ENCODE assay signal across 14 cellular contexts in genomic region chr6:110446405-110446804, GRCh38. TPM values are rescaled to one million over a fixed set of nuclear protein-coding genes. Genes with fewer than 3 reads are reported as not detected.
A peak's percentile ranks its signal among the peaks of the same experiment; 100 is the strongest.
DNase-seq lines count a peak whose midpoint lies in the region; TF ChIP-seq lines count a peak whose summit lies in the region.
"Had no signal": no experiment of that assay in that cellular context is flagged by ENCODE, and none has a peak within 500 bp of the region (broad histone marks: within the 10 kb centered on the region; RNA-seq: fewer than 3 reads in every experiment).

No MANE protein-coding gene starts in this region.

- dilution Hi-C loops in mammary epithelial cell (cut with HindIII; ENCODE audit: low sequenced_read_pairs): no loop called here

- H3K9me3 ChIP-seq in breast epithelium (no peaks in the 10 kb centered on the region), mammary epithelial cell (replicated peaks; ENCODE audit: insufficient read depth, low read length) (no peaks in the 10 kb centered on the region), neural progenitor cell (ENCODE audit: low read depth) (no peaks in the 10 kb centered on the region), PC-9 (ENCODE audit: insufficient read depth, low read depth) (no peaks in the 10 kb centered on the region)
- H3K9me3 ChIP-seq: BE2C, HAP-1 had no signal

- no peak overlapping the region for H4K5ac ChIP-seq in mesendoderm (ENCODE audit: low read length)

- H3K27me3 Mint-ChIP-seq in MCF 10A (ENCODE audit: insufficient read depth, unreplicated experiment) (peaks cover under 1% of the 10 kb centered on the region), neural progenitor cell (ENCODE audit: insufficient read depth, low read depth) (no peaks in the 10 kb centered on the region)

- no peaks in the 10 kb centered on the region for H3K4me1 ChIP-seq in breast epithelium
- H3K4me1 ChIP-seq in mammary epithelial cell (ENCODE audit: insufficient read depth, low read length): peaks cover 24% of the 10 kb centered on the region
- H3K4me1 ChIP-seq in neural progenitor cell: peaks cover 5% of the 10 kb centered on the region
- H3K4me1 ChIP-seq in PC-9 (replicated peaks; ENCODE audit: insufficient read depth): no peaks in the 10 kb centered on the region
- no peaks in the 10 kb centered on the region for H3K4me1 ChIP-seq in mesendoderm (ENCODE audit: control insufficient read depth, low read depth, low read length)
- H3K4me1 ChIP-seq: BE2C, HAP-1 had no signal

- H3K27ac Mint-ChIP-seq in MCF 10A (ENCODE audit: low read depth, unreplicated experiment): no peak overlapping the region
- H3K27ac Mint-ChIP-seq in neural progenitor cell: no peak overlapping the region
- H3K27ac Mint-ChIP-seq: CD8-positive, alpha-beta T cell had no signal

- TF ChIP-seq CTCF in MCF 10A (IDR thresholded peaks at IDR 0.05; ENCODE audit: unreplicated experiment): no peak
- TF ChIP-seq CTCF in breast epithelium (IDR thresholded peaks at IDR 0.05): no peak
- TF ChIP-seq CTCF in mammary epithelial cell (conservative IDR thresholded peaks at IDR 0.05 in 1 of 2, IDR thresholded peaks at IDR 0.05 in 1 of 2; ENCODE audit: extremely low read depth in 1 of 2, insufficient read depth in 1 of 2, low read depth in 1 of 2, low read length in 2 of 2): no peak
- TF ChIP-seq CTCF in neural progenitor cell (IDR thresholded peaks at IDR 0.05): no peak
- no peak for TF ChIP-seq CTCF in PC-9 (conservative IDR thresholded peaks at IDR 0.05)

- in situ Hi-C loops in mammary epithelial cell (cut with MboI; ENCODE audit: low sequenced_read_pairs in 2 of 2): no loop called here

- no peaks in the 10 kb centered on the region for H3K79me2 ChIP-seq in mammary epithelial cell (ENCODE audit: insufficient read depth, low read length)
- H3K79me2 ChIP-seq in neural progenitor cell (ENCODE audit: low read depth): no peaks in the 10 kb centered on the region
- no peaks in the 10 kb centered on the region for H3K79me2 ChIP-seq in PC-9 (ENCODE audit: low read depth)
- H3K79me2 ChIP-seq in mesendoderm (ENCODE audit: control insufficient read depth, insufficient read depth, low read length): no peaks in the 10 kb centered on the region

- H3K27me3 ChIP-seq in breast epithelium: no peaks in the 10 kb centered on the region
- H3K27me3 ChIP-seq in mammary epithelial cell (ENCODE audit: insufficient read depth, low read length): no peaks in the 10 kb centered on the region
- H3K27me3 ChIP-seq in neural progenitor cell: no peaks in the 10 kb centered on the region
- H3K27me3 ChIP-seq in PC-9 (ENCODE audit: insufficient read depth, low read depth): peaks cover 31% of the 10 kb centered on the region
- H3K27me3 ChIP-seq in mesendoderm (ENCODE audit: insufficient read depth, low read length, poor library complexity): no peaks in the 10 kb centered on the region

- intact Hi-C loops in MCF 10A (cut with micrococcal nuclease) (no loop called here), breast epithelium (cut with DNase I; ENCODE audit: low total_unique reads) (no loop called here), mammary epithelial cell (cut with micrococcal nuclease) (no loop called here), head of caudate nucleus (cut with DNase I) (no loop called here), PC-9 (cut with micrococcal nuclease; ENCODE audit: unreplicated experiment) (no loop called here)

- H3K4ac ChIP-seq in mesendoderm (ENCODE audit: low read depth, low read length): no peak overlapping the region

- H3K9ac ChIP-seq in mammary epithelial cell (ENCODE audit: insufficient read depth, low read length): no peak overlapping the region
- peak overlapping the region; percentile 18 for H3K9ac ChIP-seq in neural progenitor cell
- no peak overlapping the region for H3K9ac ChIP-seq in mesendoderm (ENCODE audit: low read length)

- no TSS peak for BruUV-seq in MCF 10A (replicated peaks; lab: Mats Ljungman, UMichigan)
- no TSS peak for BruUV-seq in mammary epithelial cell (replicated peaks; lab: Mats Ljungman, UMichigan)
- BruUV-seq in PC-9 (replicated peaks; lab: Mats Ljungman, UMichigan): no TSS peak

- H3F3A ChIP-seq in neural progenitor cell (ENCODE audit: low read depth) (no peaks in the 10 kb centered on the region), PC-9 (ENCODE audit: insufficient read depth, low read depth) (no peaks in the 10 kb centered on the region)

- H2AFZ ChIP-seq in mammary epithelial cell (ENCODE audit: low read depth, low read length) (peak overlapping the region; percentile 7), neural progenitor cell (replicated peaks) (no peak overlapping the region), PC-9 (no peak overlapping the region)

- no peaks in the 10 kb centered on the region for H3K9me3 Mint-ChIP-seq in MCF 10A (ENCODE audit: unreplicated experiment)
- no peaks in the 10 kb centered on the region for H3K9me3 Mint-ChIP-seq in neural progenitor cell
- H3K9me3 Mint-ChIP-seq: CD8-positive, alpha-beta T cell had no signal

- H3K18ac ChIP-seq in mesendoderm (ENCODE audit: low read length): no peak overlapping the region

- CTCF ChIA-PET in MCF 10A (lab: Yijun Ruan, JAX): interaction anchor here (1.8 kb wide), 1 partner anchor 11 kb away, joined by 5 read pairs; no protein-coding TSS in a partner anchor
- CTCF ChIA-PET in mammary epithelial cell (lab: Charles Lee; ENCODE audit: low non-redundant PET): no interaction called here
- CTCF ChIA-PET in PC-9 (lab: Charles Lee): no interaction called here

- WGBS in mammary epithelial cell (ENCODE audit: low coverage, missing lambda C conversion rate): 20% methylated on average over 4 of the region's 4 CpGs
- no CpG with 5 or more reads among the region's 4 CpGs for WGBS in mesendoderm (ENCODE audit: extremely low coverage, insufficient coverage, low lambda C conversion rate)

- DNase-seq in MCF 10A (ENCODE audit: unreplicated experiment) (peak; percentile 46), breast epithelium (ENCODE audit: low spot score in 2 of 2) (no peak), NCI-H2029 (lab: John Stamatoyannopoulos, UW) (peak; percentile 16), mammary epithelial cell (peak; percentile 86), neural progenitor cell (ENCODE audit: low spot score) (no peak), head of caudate nucleus (no peak), PC-9 (no peak), mesendoderm (no peak)
- DNase-seq: BE2C; CD8-positive, alpha-beta T cell; NCI-H524; SIG-M5 had no signal

- H3K36me3 ChIP-seq in breast epithelium (peaks cover 4% of the 10 kb centered on the region), mammary epithelial cell (ENCODE audit: insufficient read depth, low read length) (no peaks in the 10 kb centered on the region), neural progenitor cell (no peaks in the 10 kb centered on the region), PC-9 (ENCODE audit: low read depth) (no peaks in the 10 kb centered on the region), mesendoderm (ENCODE audit: control insufficient read depth, insufficient read depth, low read length) (no peaks in the 10 kb centered on the region)
- H3K36me3 ChIP-seq: BE2C, HAP-1 had no signal

- H3K36me3 Mint-ChIP-seq in MCF 10A (ENCODE audit: insufficient read depth, unreplicated experiment) (no peaks in the 10 kb centered on the region), neural progenitor cell (no peaks in the 10 kb centered on the region)
- H3K36me3 Mint-ChIP-seq: CD8-positive, alpha-beta T cell had no signal

- H3K4me3 Mint-ChIP-seq in MCF 10A (ENCODE audit: unreplicated experiment): no peak overlapping the region
- H3K4me3 Mint-ChIP-seq in neural progenitor cell: no peak overlapping the region
- H3K4me3 Mint-ChIP-seq: CD8-positive, alpha-beta T cell had no signal

- POLR2A ChIA-PET in MCF 10A (lab: Yijun Ruan, JAX) (no interaction called here), PC-9 (lab: Charles Lee; ENCODE audit: unreplicated experiment) (no interaction called here)

- H2BK5ac ChIP-seq in mesendoderm (ENCODE audit: low read length): no peak overlapping the region

- H4K8ac ChIP-seq in mesendoderm (ENCODE audit: low read depth, low read length): no peak overlapping the region

- H3K9me2 ChIP-seq in PC-9 (ENCODE audit: insufficient read depth): no peaks in the 10 kb centered on the region

- H3K4me3 ChIP-seq in breast epithelium (no peak overlapping the region), mammary epithelial cell (replicated peaks in 1 of 3; ENCODE audit: insufficient read depth in 1 of 3, low read depth in 2 of 3, low read length in 3 of 3) (no peak overlapping the region), neural progenitor cell (no peak overlapping the region), PC-9 (no peak overlapping the region), mesendoderm (ENCODE audit: low read length) (no peak overlapping the region)
- H3K4me3 ChIP-seq: HAP-1 had no signal

- no peaks in the 10 kb centered on the region for H3K79me1 ChIP-seq in mesendoderm (ENCODE audit: low read length)

- peak overlapping the region; percentile 50 for H3K4me2 ChIP-seq in mammary epithelial cell (ENCODE audit: insufficient read depth, low read depth, low read length)
- H3K4me2 ChIP-seq in neural progenitor cell: no peak overlapping the region
- H3K4me2 ChIP-seq in PC-9: no peak overlapping the region
- H3K4me2 ChIP-seq in mesendoderm (ENCODE audit: low read length): no peak overlapping the region

- no peak for TF ChIP-seq POLR2A in breast epithelium (IDR thresholded peaks at IDR 0.05)

- H3K4me1 Mint-ChIP-seq in MCF 10A (ENCODE audit: insufficient read depth, unreplicated experiment) (peaks cover 12% of the 10 kb centered on the region), neural progenitor cell (no peaks in the 10 kb centered on the region)

- no peak overlapping the region for H2BK15ac ChIP-seq in mesendoderm (replicated peaks; ENCODE audit: low read depth)

- H3K56ac ChIP-seq in mesendoderm (ENCODE audit: low read length): no peak overlapping the region

- H4K20me1 ChIP-seq in mammary epithelial cell (ENCODE audit: insufficient read depth, low read length) (no peaks in the 10 kb centered on the region), neural progenitor cell (ENCODE audit: low read depth) (no peaks in the 10 kb centered on the region), PC-9 (ENCODE audit: insufficient read depth) (no peaks in the 10 kb centered on the region)

- H3K23ac ChIP-seq in mesendoderm (ENCODE audit: low read length): no peak overlapping the region

- no peak overlapping the region for H2AK5ac ChIP-seq in mesendoderm (ENCODE audit: low read length)

- H2BK120ac ChIP-seq in mesendoderm (ENCODE audit: low read depth, low read length): no peak overlapping the region

- H3K27ac ChIP-seq in breast epithelium (no peak overlapping the region), mammary epithelial cell (ENCODE audit: insufficient read depth, low read depth, low read length) (no peak overlapping the region), neural progenitor cell (no peak overlapping the region), PC-9 (no peak overlapping the region), mesendoderm (ENCODE audit: low read depth, low read length) (no peak overlapping the region)

RNA-seq across cellular contexts. Expression of gene SLC22A16, which starts 30.0 kb away (rescaled TPM):
- total RNA-seq in MCF 10A (2022): not detected in 2 replicates
- 1 to 10 TPM in 1 of 3 donors, under 1 TPM in 2; 0.15 to 2.9 (median 0.33) TPM for total RNA-seq in breast epithelium
- under 1 TPM in 1 of 2 donors, not detected in 1; under 0.01 TPM for total RNA-seq in mammary epithelial cell
- not detected for polyA plus RNA-seq in mammary epithelial cell
- polyA minus RNA-seq in mammary epithelial cell: not detected
- not detected in 2 replicates for total RNA-seq in neural progenitor cell (ENCODE audit: low replicate concordance)
- total RNA-seq in PC-9 (2021): not detected in 2 replicates
- not detected for polyA plus RNA-seq in mesendoderm (2013, experiment 1 of 2)
- polyA plus RNA-seq in mesendoderm (2013, experiment 2 of 2): not detected
- total RNA-seq: CD8-positive, alpha-beta T cell had no signal

RNA-seq across cellular contexts. Expression of gene DDO, which starts 31.0 kb away (rescaled TPM):
- not detected in 2 replicates for total RNA-seq in MCF 10A (2022)
- total RNA-seq in breast epithelium: 1 to 10 TPM; 1.6 to 4.7 (median 2.0) TPM
- 1 to 10 TPM in 1 of 2 donors, under 1 TPM in 1; 0.24 to 1.5 TPM for total RNA-seq in mammary epithelial cell
- 0.40 TPM for polyA plus RNA-seq in mammary epithelial cell
- not detected for polyA minus RNA-seq in mammary epithelial cell
- not detected in 2 replicates for total RNA-seq in neural progenitor cell (ENCODE audit: low replicate concordance)
- total RNA-seq in PC-9 (2021): 2.0 and 3.6 TPM in 2 replicates
- polyA plus RNA-seq in mesendoderm (2013, experiment 1 of 2): not detected
- not detected for polyA plus RNA-seq in mesendoderm (2013, experiment 2 of 2)
- total RNA-seq: CD8-positive, alpha-beta T cell; T-helper 2 cell treated with Interferon-gamma antibody and Interleukin-4, amounts not matched to agents 100 ng/mL and 5 ng/mL, for 36 hours had no signal

Comparison
In these comparisons a context has a peak if more than half of its experiments do, and no peak if none do; other contexts are left out.
1. DNase-seq: peak in MCF 10A (single experiment), NCI-H2029 (single experiment) and mammary epithelial cell (single experiment); none in breast epithelium (0 of 2), neural progenitor cell (single experiment), head of caudate nucleus (0 of 42), PC-9 (0 of 2) and mesendoderm (single experiment).